ENCODE assay signal across 8 cellular contexts in genomic region chr1:148362141-148362929, GRCh38.
DNase-seq lines count a peak whose midpoint lies in the region; ATAC-seq and TF ChIP-seq lines count a peak whose summit lies in the region.

No MANE protein-coding gene starts in this region.

- CTCF ChIA-PET in naive thymus-derived CD4-positive, alpha-beta T cell (lab: Charles Lee) = no interaction called here

- no peaks in the 10 kb centered on the region for H3K36me3 Mint-ChIP-seq in naive thymus-derived CD4-positive, alpha-beta T cell

- no peak for TF ChIP-seq POLR2A in sigmoid colon (IDR thresholded peaks at IDR 0.05)

- H3K4me1 Mint-ChIP-seq in naive thymus-derived CD4-positive, alpha-beta T cell = peaks cover 20 to 45% (median 32%) of the 10 kb centered on the region in 7 donors

- TF ChIP-seq EP300 in sigmoid colon (IDR thresholded peaks at IDR 0.05) = no peak

- peak overlapping the region; percentile 31 to 88 (median 72) for H3K27ac Mint-ChIP-seq in naive thymus-derived CD4-positive, alpha-beta T cell

- POLR2A ChIA-PET in naive thymus-derived CD4-positive, alpha-beta T cell (lab: Charles Lee) = no interaction called here

- H3K27me3 Mint-ChIP-seq in naive thymus-derived CD4-positive, alpha-beta T cell = peaks cover 4 to 43% (median 12%) of the 10 kb centered on the region in 5 donors

- H3K27ac ChIP-seq in right cardiac atrium (ENCODE audit: low read length) (no peak overlapping the region), sigmoid colon (no peak overlapping the region)
- peak overlapping the region; percentile 49 for H3K27ac ChIP-seq in naive thymus-derived CD4-positive, alpha-beta T cell (ENCODE audit: low read depth, low read length)

- H3K4me3 Mint-ChIP-seq in naive thymus-derived CD4-positive, alpha-beta T cell = peak overlapping the region; percentile 81 to 92 (median 88)

- no peak for ATAC-seq in right cardiac atrium
- ATAC-seq in left ventricle myocardium superior = no peak
- peak; percentile 45 for ATAC-seq in naive thymus-derived CD4-positive, alpha-beta T cell
- no peak for ATAC-seq in GM18858 (IDR thresholded peaks at IDR 0.05; ENCODE audit: unreplicated experiment)
- no peak for ATAC-seq in HG03460 (IDR thresholded peaks at IDR 0.05; ENCODE audit: unreplicated experiment)

- no peak for TF ChIP-seq CTCF in cardiac fibroblast (IDR thresholded peaks at IDR 0.05; ENCODE audit: low read depth, low read length)
- no peak for TF ChIP-seq CTCF in sigmoid colon (IDR thresholded peaks at IDR 0.05)

- H3K4me1 ChIP-seq in right cardiac atrium (ENCODE audit: control insufficient read depth, insufficient read depth, low read length) (peaks cover 4% of the 10 kb centered on the region), sigmoid colon (peaks cover 0 to 13% (median 1%) of the 10 kb centered on the region in 4 donors)
- peaks cover 4 to 7% of the 10 kb centered on the region in 2 donors for H3K4me1 ChIP-seq in naive thymus-derived CD4-positive, alpha-beta T cell (ENCODE audit: control insufficient read depth in 2 of 2, insufficient read depth in 2 of 2, low read length in 2 of 2)

- H3K36me3 ChIP-seq in naive thymus-derived CD4-positive, alpha-beta T cell (ENCODE audit: control insufficient read depth in 2 of 3, insufficient read depth in 3 of 3, low read length in 3 of 3) = no peaks in the 10 kb centered on the region
- no peaks in the 10 kb centered on the region for H3K36me3 ChIP-seq in sigmoid colon

- peak in 1 of 3 donors; percentile 43 for DNase-seq in right cardiac atrium
- DNase-seq in left ventricle myocardium superior = no peak
- DNase-seq in cardiac fibroblast (ENCODE audit: low read depth in 2 of 2) = peak in 1 of 2 donors; percentile 14
- DNase-seq in naive thymus-derived CD4-positive, alpha-beta T cell = peak in 6 of 9 donors; percentile 9 to 48 (median 20)
- DNase-seq in sigmoid colon = no peak
- no peak for DNase-seq in RKO (ENCODE audit: low spot score)

- WGBS in right cardiac atrium = 6% methylated on average over 40 of the region's 40 CpGs
- WGBS in sigmoid colon, 2 donors = 4 to 5% methylated on average over 40 of the region's 40 CpGs

- H3K27me3 ChIP-seq in right cardiac atrium (ENCODE audit: control insufficient read depth, insufficient read depth) (no peaks in the 10 kb centered on the region), sigmoid colon (peaks cover 3 to 59% (median 19%) of the 10 kb centered on the region in 3 donors)
- no peaks in the 10 kb centered on the region for H3K27me3 ChIP-seq in naive thymus-derived CD4-positive, alpha-beta T cell (ENCODE audit: control insufficient read depth in 2 of 2, insufficient read depth in 2 of 2, low read length in 2 of 2)

- H3K9me3 ChIP-seq in right cardiac atrium (ENCODE audit: control insufficient read depth, low read length) = no peaks in the 10 kb centered on the region
- no peaks in the 10 kb centered on the region for H3K9me3 ChIP-seq in naive thymus-derived CD4-positive, alpha-beta T cell (ENCODE audit: control insufficient read depth in 2 of 3, low read length in 3 of 3)
- no peaks in the 10 kb centered on the region for H3K9me3 ChIP-seq in sigmoid colon

- H3K9me3 Mint-ChIP-seq in naive thymus-derived CD4-positive, alpha-beta T cell = peaks cover 0 to 2% (median 0%) of the 10 kb centered on the region in 11 donors

- H3K4me3 ChIP-seq in right cardiac atrium (ENCODE audit: low read length) (peak overlapping the region; percentile 37), cardiac fibroblast (replicated peaks in 1 of 2; ENCODE audit: low read depth in 2 of 2, low read length in 2 of 2) (peak overlapping the region; percentile 27 to 37), sigmoid colon (peak overlapping the region in 2 of 4 donors; percentile 3 to 7)
- peak overlapping the region; percentile 47 for H3K4me3 ChIP-seq in naive thymus-derived CD4-positive, alpha-beta T cell (ENCODE audit: low read length)

- intact Hi-C loops in right cardiac atrium (cut with DNase I) (no loop called here), left ventricle myocardium superior (cut with micrococcal nuclease) (no loop called here), sigmoid colon (cut with DNase I) (no loop called here)
- intact Hi-C loops in naive thymus-derived CD4-positive, alpha-beta T cell (cut with micrococcal nuclease) = loop anchor here in 1 of 2 donors (1.0 to 5.0 kb wide), 2 partner anchors 9 to 80 kb away; no protein-coding TSS in a partner anchor

Comparison
In these comparisons a context has a peak if more than half of its experiments do, and no peak if none do; other contexts are left out.
1. DNase-seq: peak in naive thymus-derived CD4-positive, alpha-beta T cell (6 of 9); none in left ventricle myocardium superior (single experiment), sigmoid colon (single experiment) and RKO (single experiment).